Comparison of ENCODE assay signal across 4 cellular contexts in the genomic region with DNA sequence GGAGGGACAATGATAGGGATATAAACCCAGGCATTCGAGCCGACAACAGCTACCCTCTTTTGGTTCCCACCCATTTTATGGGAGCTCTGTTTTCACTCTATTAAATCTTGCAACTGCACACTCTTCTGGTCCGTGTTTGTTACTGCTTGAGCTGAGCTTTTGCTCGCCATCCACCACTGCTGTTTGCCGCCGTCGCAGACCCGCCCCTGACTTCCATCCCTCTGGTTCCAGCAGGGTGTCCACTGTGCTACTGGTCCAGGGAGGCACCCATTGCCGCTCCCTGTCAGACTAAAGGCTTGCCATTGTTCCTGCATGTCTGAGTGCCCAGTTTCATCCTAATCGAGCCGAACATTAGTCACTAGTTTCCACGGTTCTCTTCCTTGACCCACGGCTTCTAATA.
"Had no signal": no experiment of that assay in that cellular context is flagged by ENCODE, and none has a peak within 500 bp of the region (broad histone marks: within the 10 kb centered on the region; RNA-seq: fewer than 3 reads in every experiment).

No MANE protein-coding gene starts in this region.

- H3K27ac Mint-ChIP-seq: GM23338, H9 had no signal

- DNase-seq: H9, HCEC 1CT, IMR-90 had no signal

- ATAC-seq: GM23338 had no signal

- H3K4me3 ChIP-seq: GM23338 had no signal

- H3K4me3 Mint-ChIP-seq: GM23338, H9 had no signal

- H3K4me1 Mint-ChIP-seq: GM23338 had no signal

- H3K4me2 ChIP-seq: GM23338 had no signal
